8 cellular contexts compared by ENCODE assay signal in genomic region chr3:46057716-46058115, GRCh38. TPM values are rescaled to one million over a fixed set of nuclear protein-coding genes. Genes with fewer than 3 reads are reported as not detected.
"Had no signal": no experiment of that assay in that cellular context is flagged by ENCODE, and none has a peak within 500 bp of the region (broad histone marks: within the 10 kb centered on the region; RNA-seq: fewer than 3 reads in every experiment).

No MANE protein-coding gene starts in this region.

- DNase-seq: GDM1, GF-D8 had no signal

- ATAC-seq: GM12878 had no signal

- FAIRE-seq: G401.6, GM12878, GM12891, GM12892, GM18507 had no signal

- H3K4me3 ChIP-seq: GM12878 had no signal

RNA-seq across cellular contexts. Expression of gene XCR1, which starts 30.4 kb away (rescaled TPM):
- total RNA-seq: G401 had no signal
